ENCODE assay signal across 33 cellular contexts in genomic region chr6:87663434-87663833, GRCh38. TPM values are rescaled to one million over a fixed set of nuclear protein-coding genes. Genes with fewer than 3 reads are reported as not detected.
DNase-seq lines count a peak whose midpoint lies in the region; ATAC-seq, FAIRE-seq and TF ChIP-seq lines count a peak whose summit lies in the region.
"Had no signal": no experiment of that assay in that cellular context is flagged by ENCODE, and none has a peak within 500 bp of the region (broad histone marks: within the 10 kb centered on the region; RNA-seq: fewer than 3 reads in every experiment).

No MANE protein-coding gene starts in this region.

- no peak for FAIRE-seq in HTR-8/SVneo (lab: Jason Lieb, UNC)
- FAIRE-seq: D721Med, RCC 7860, small intestine, urothelium cell line had no signal

- no peak for TF ChIP-seq CTCF in cardiac muscle cell (IDR thresholded peaks at IDR 0.05; ENCODE audit: low read depth, low read length)
- TF ChIP-seq CTCF in nephron (IDR thresholded peaks at IDR 0.05; ENCODE audit: unreplicated experiment in 3 of 3) = no peak
- TF ChIP-seq CTCF in smooth muscle cell (IDR thresholded peaks at IDR 0.05; ENCODE audit: borderline replicate concordance, insufficient read depth, poor library complexity, severe bottlenecking) = no peak

- H3K79me2 ChIP-seq in smooth muscle cell (ENCODE audit: low read depth) = no peaks in the 10 kb centered on the region

- H3K27me3 Mint-ChIP-seq in nephron (ENCODE audit: low read depth) = no peaks in the 10 kb centered on the region
- H3K27me3 Mint-ChIP-seq: activated T-cell treated with anti-CD3 and anti-CD28 coated beads, Interleukin-2, amount 50 U/mL, for 24 hours; central memory CD8-positive, alpha-beta T cell; dendritic cell treated with granulocyte-macrophage colony-stimulating factor and Interleukin-4, amounts not matched to agents 40 ng/mL and 50 ng/mL, for 4 days; IgD-negative memory B cell had no signal

- no peaks in the 10 kb centered on the region for H4K20me1 ChIP-seq in smooth muscle cell (ENCODE audit: low read depth)

- peak overlapping the region; percentile 51 for H3K4me2 ChIP-seq in smooth muscle cell

- no peaks in the 10 kb centered on the region for H3K9me3 Mint-ChIP-seq in nephron
- H3K9me3 Mint-ChIP-seq: activated T-cell treated with anti-CD3 and anti-CD28 coated beads, Interleukin-2, amount 50 U/mL, for 24 hours; central memory CD8-positive, alpha-beta T cell; dendritic cell treated with granulocyte-macrophage colony-stimulating factor and Interleukin-4, amounts not matched to agents 40 ng/mL and 50 ng/mL, for 4 days; endodermal cell; IgD-negative memory B cell had no signal

- DNase-seq in cardiac muscle cell (ENCODE audit: low read depth in 1 of 2, low spot score in 1 of 2) (peak in 1 of 2 donors; percentile 55), Right ventricle myocardium superior (no peak), foreskin melanocyte (peak; percentile 29), smooth muscle cell (lab: John Stamatoyannopoulos, UW; ENCODE audit: unreplicated experiment) (no peak), NCI-H2107 treated with DMSO at 0.1 percent for 48 hours (lab: John Stamatoyannopoulos, UW; ENCODE audit: unreplicated experiment) (no peak), GOT3 (lab: John Stamatoyannopoulos, UW) (no peak), HTR-8/SVneo (ENCODE audit: insufficient read length, low spot score) (no peak)
- DNase-seq: activated CD4-positive, alpha-beta T cell treated with anti-CD3 and anti-CD28 coated beads for 48 hours; activated naive CD4-positive, alpha-beta T cell; activated T-cell treated with anti-CD3 and anti-CD28 coated beads, Interleukin-2, amount 50 U/mL, for 24 hours; DND-41; endodermal cell; kidney glomerular epithelial cell; mesendoderm; MV-4-11; NCI-H146; NCI-H2107; NCI-H446 treated with DMSO at 0.1 percent for 48 hours; NCI-H774; small intestine; stimulated activated CD4-positive, alpha-beta T cell treated with anti-CD3 and anti-CD28 coated beads, Interleukin-1b, Interleukin-23, amount 100 ng/mL, for 48 hours; stomach; T1000; WERI-Rb-1 had no signal

- H3K9ac ChIP-seq in smooth muscle cell (ENCODE audit: low read depth) = no peak overlapping the region

- H2AFZ ChIP-seq in smooth muscle cell (ENCODE audit: low read depth) = no peak overlapping the region

- no peak for ATAC-seq in Right ventricle myocardium superior (ENCODE audit: poor library complexity)

- H3K4me1 ChIP-seq in cardiac muscle cell (ENCODE audit: low read depth) = peaks cover 20% of the 10 kb centered on the region
- H3K4me1 ChIP-seq in smooth muscle cell (ENCODE audit: low read depth) = no peaks in the 10 kb centered on the region

- H3K36me3 ChIP-seq in cardiac muscle cell (peaks cover 4% of the 10 kb centered on the region), smooth muscle cell (ENCODE audit: low read depth) (no peaks in the 10 kb centered on the region)

- peak overlapping the region; percentile 54 to 82 (median 76) for H3K27ac Mint-ChIP-seq in nephron
- H3K27ac Mint-ChIP-seq: activated T-cell treated with anti-CD3 and anti-CD28 coated beads, Interleukin-2, amount 50 U/mL, for 24 hours; dendritic cell treated with granulocyte-macrophage colony-stimulating factor and Interleukin-4, amounts not matched to agents 40 ng/mL and 50 ng/mL, for 4 days; endodermal cell had no signal

- 31% methylated on average over 2 of the region's 2 CpGs for WGBS in smooth muscle cell (ENCODE audit: low lambda C conversion rate)

- H3K27ac ChIP-seq in cardiac muscle cell (peak overlapping the region; percentile 85), smooth muscle cell (ENCODE audit: low read depth) (peak overlapping the region; percentile 58)
- H3K27ac ChIP-seq: neutrophil, SJSA1, stomach, WERI-Rb-1 had no signal

- H3K4me1 Mint-ChIP-seq in nephron = peaks cover 29% of the 10 kb centered on the region
- H3K4me1 Mint-ChIP-seq: central memory CD8-positive, alpha-beta T cell; endodermal cell had no signal

- peaks cover 52% of the 10 kb centered on the region for H3K36me3 Mint-ChIP-seq in nephron (ENCODE audit: low read depth)

- H3K4me3 Mint-ChIP-seq in nephron = no peak overlapping the region
- H3K4me3 Mint-ChIP-seq: activated T-cell treated with anti-CD3 and anti-CD28 coated beads, Interleukin-2, amount 50 U/mL, for 24 hours; central memory CD8-positive, alpha-beta T cell; dendritic cell treated with granulocyte-macrophage colony-stimulating factor and Interleukin-4, amounts not matched to agents 40 ng/mL and 50 ng/mL, for 4 days; endodermal cell; IgD-negative memory B cell had no signal

- H3K27me3 ChIP-seq in cardiac muscle cell (no peaks in the 10 kb centered on the region), smooth muscle cell (ENCODE audit: low read depth) (no peaks in the 10 kb centered on the region)
- H3K27me3 ChIP-seq: neutrophil, SJSA1, stomach had no signal

- no peaks in the 10 kb centered on the region for H3K9me3 ChIP-seq in cardiac muscle cell (ENCODE audit: low read depth)
- H3K9me3 ChIP-seq in smooth muscle cell (replicated peaks; ENCODE audit: low read depth) = no peaks in the 10 kb centered on the region
- H3K9me3 ChIP-seq: neutrophil, SJSA1, stomach had no signal

- intact Hi-C loops in Right ventricle myocardium superior (cut with DNase I) = no loop called here

- H3K4me3 ChIP-seq in cardiac muscle cell (no peak overlapping the region), smooth muscle cell (no peak overlapping the region)
- H3K4me3 ChIP-seq: SJSA1, stomach had no signal

- H3F3A ChIP-seq in smooth muscle cell (ENCODE audit: low read depth) = no peaks in the 10 kb centered on the region

RNA-seq across cellular contexts. Expression of gene AKIRIN2, which starts 38.6 kb away (rescaled TPM):
- total RNA-seq in cardiac muscle cell (48.3 and 82.6 TPM in 2 replicates), Right ventricle myocardium superior (38.9 TPM), smooth muscle cell (29.5 and 29.6 TPM in 2 replicates)
- polyA plus RNA-seq in cardiac muscle cell (66.7 and 89.3 TPM in 2 replicates), smooth muscle cell (50.5 and 60.3 TPM in 2 replicates)
